17 cellular contexts compared by ENCODE assay signal in genomic region chr13:36870050-36870692, GRCh38. TPM values are rescaled to one million over a fixed set of nuclear protein-coding genes. Genes with fewer than 3 reads are reported as not detected.
DNase-seq lines count a peak whose midpoint lies in the region; ATAC-seq, FAIRE-seq and TF ChIP-seq lines count a peak whose summit lies in the region.
"Had no signal": no experiment of that assay in that cellular context is flagged by ENCODE, and none has a peak within 500 bp of the region (broad histone marks: within the 10 kb centered on the region; RNA-seq: fewer than 3 reads in every experiment).

No MANE protein-coding gene starts in this region.

- ATAC-seq in HG03025 (IDR thresholded peaks at IDR 0.05; ENCODE audit: low FRiP score, unreplicated experiment) = no peak

- H3K27me3 ChIP-seq in bronchial epithelial cell (ENCODE audit: control insufficient read depth, insufficient read depth, low read length) = no peaks in the 10 kb centered on the region

- peak; percentile 18 for DNase-seq in DMS 273 treated with DMSO at 0.1 percent for 48 hours (lab: John Stamatoyannopoulos, UW)
- DNase-seq in NCI-H69 (lab: John Stamatoyannopoulos, UW) = peak; percentile 35
- peak; percentile 25 for DNase-seq in bronchial epithelial cell (ENCODE audit: low read depth)
- DNase-seq in nephron progenitor cell = no peak
- no peak for DNase-seq in NCI-H2107 (lab: John Stamatoyannopoulos, UW)
- no peak for DNase-seq in NK-92 treated with Interleukin-12 subunit alpha and Interleukin-12 subunit beta, amount 100 ng/mL, for 24 hours (lab: John Stamatoyannopoulos, UW)
- no peak for DNase-seq in AG20443 (ENCODE audit: low spot score)
- DNase-seq: CD4-positive, alpha-beta T cell; DND-41; NCI-H1694 treated with DMSO at 0.1 percent for 48 hours; NCI-H446 treated with DMSO at 0.1 percent for 48 hours; SIG-M5 had no signal

- no peak overlapping the region for H3K4me3 ChIP-seq in bronchial epithelial cell (ENCODE audit: low read depth, low read length)
- H3K4me3 ChIP-seq: HAP-1 had no signal

- peaks cover 12% of the 10 kb centered on the region for H3K4me1 Mint-ChIP-seq in nephron progenitor cell
- H3K4me1 Mint-ChIP-seq: B cell had no signal

- peak overlapping the region; percentile 5 for H3K27ac Mint-ChIP-seq in nephron progenitor cell
- H3K27ac Mint-ChIP-seq: B cell; CD4-positive, alpha-beta T cell had no signal

- H3K36me3 ChIP-seq in bronchial epithelial cell (ENCODE audit: control insufficient read depth, insufficient read depth, low read length) = no peaks in the 10 kb centered on the region

- no peak overlapping the region for H3K4me3 Mint-ChIP-seq in nephron progenitor cell
- H3K4me3 Mint-ChIP-seq: B cell; CD4-positive, alpha-beta T cell had no signal

- peaks cover 31% of the 10 kb centered on the region for H3K36me3 Mint-ChIP-seq in nephron progenitor cell (ENCODE audit: low read depth)

- H3K27me3 Mint-ChIP-seq in nephron progenitor cell (ENCODE audit: low read depth, poor library complexity) = peaks cover 3% of the 10 kb centered on the region

- H3K9me3 Mint-ChIP-seq in nephron progenitor cell = no peaks in the 10 kb centered on the region
- H3K9me3 Mint-ChIP-seq: CD4-positive, alpha-beta T cell had no signal

- no peak for TF ChIP-seq CTCF in bronchial epithelial cell (IDR thresholded peaks at IDR 0.05; ENCODE audit: insufficient read depth, low read length, severe bottlenecking)
- no peak for TF ChIP-seq CTCF in nephron progenitor cell (IDR thresholded peaks at IDR 0.05)

- FAIRE-seq in bronchial epithelial cell (lab: Jason Lieb, UNC) = no peak
- FAIRE-seq: G401.6, HTR-8/SVneo had no signal

RNA-seq across cellular contexts. Expression of gene SMAD9, which starts 49.9 kb away (rescaled TPM):
- 0.79 and 2.8 TPM in 2 replicates for total RNA-seq in bronchial epithelial cell
- total RNA-seq: B cell; CD4-positive, alpha-beta T cell had no signal

RNA-seq across cellular contexts. Expression of gene RFXAP, which starts 51.1 kb away (rescaled TPM):
- total RNA-seq in bronchial epithelial cell = 0.53 and 1.5 TPM in 2 replicates

Comparison
In these comparisons a context has a peak if more than half of its experiments do, and no peak if none do; other contexts are left out.
1. DNase-seq: peak in DMS 273 treated with DMSO at 0.1 percent for 48 hours (single experiment), NCI-H69 (single experiment) and bronchial epithelial cell (single experiment); none in nephron progenitor cell (single experiment), NCI-H2107 (single experiment), NK-92 treated with Interleukin-12 subunit alpha and Interleukin-12 subunit beta, amount 100 ng/mL, for 24 hours (single experiment) and AG20443 (single experiment).